Comparison of ENCODE assay signal across 8 cellular contexts in the genomic region with DNA sequence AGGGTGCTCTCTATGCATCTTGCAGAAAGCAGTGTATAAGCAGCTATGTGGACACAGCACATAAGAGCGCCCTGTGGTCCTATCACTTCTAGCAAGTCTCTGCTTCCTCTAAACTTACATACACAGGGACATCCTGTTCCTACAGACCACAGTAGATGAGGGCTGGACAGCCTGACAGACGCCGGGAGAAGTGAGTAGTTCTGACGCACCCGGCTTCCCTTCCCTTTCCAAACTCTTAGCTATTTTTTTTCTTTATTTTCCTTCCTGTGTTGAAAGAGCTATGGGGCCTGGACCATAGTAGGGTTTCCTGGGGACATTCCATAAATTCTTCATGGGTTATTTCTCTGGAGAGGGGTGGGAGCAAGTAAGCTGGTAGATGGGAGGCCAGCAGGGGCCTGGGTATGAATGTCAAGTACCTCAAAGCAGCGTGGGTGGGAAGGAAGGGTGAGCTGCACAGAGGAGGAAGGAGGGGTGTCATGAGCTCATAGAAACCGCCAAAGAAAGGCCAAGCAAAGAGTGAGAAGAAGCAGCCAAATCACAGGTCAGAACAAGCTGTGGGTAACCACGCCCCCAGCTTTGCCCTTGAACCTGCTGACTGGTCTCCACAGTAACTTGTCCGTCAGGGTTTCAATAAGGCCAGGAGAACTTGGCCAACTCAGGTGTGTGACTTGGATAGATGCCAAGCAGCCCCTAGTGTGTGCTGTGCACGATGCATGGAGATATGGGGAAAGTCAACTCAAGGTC. TPM values are rescaled to one million over a fixed set of nuclear protein-coding genes. Genes with fewer than 3 reads are reported as not detected.
DNase-seq lines count a peak whose midpoint lies in the region; ATAC-seq and TF ChIP-seq lines count a peak whose summit lies in the region.

No MANE protein-coding gene starts in this region.

- TF ChIP-seq CTCF in HEK293 (tag by site-specific recombination; IDR thresholded peaks at IDR 0.05) (no peak), gastroesophageal sphincter (IDR thresholded peaks at IDR 0.05) (no peak)
- TF ChIP-seq CTCF in CD4-positive, alpha-beta T cell (IDR thresholded peaks at IDR 0.05) = no peak

- H3K27ac ChIP-seq in HEK293 (ENCODE audit: extremely low read depth, low read depth, low read length) (no peak overlapping the region), SK-N-MC (peak overlapping the region; percentile 54; the same call in 1 of the 2 replicates), gastroesophageal sphincter (peak overlapping the region in 3 of 4 donors; percentile 55 to 63 (median 59))
- no peak overlapping the region for H3K27ac ChIP-seq in CD4-positive, alpha-beta T cell (ENCODE audit: low read depth, low read length)

- H3K27ac Mint-ChIP-seq in stimulated activated effector memory CD8-positive, alpha-beta T cell treated with anti-CD3 and anti-CD28 coated beads, Interleukin-12 subunit alpha, Interleukin-12 subunit beta, amount 100 ng/mL, for 72 hours = no peak overlapping the region
- no peak overlapping the region for H3K27ac Mint-ChIP-seq in CD4-positive, alpha-beta T cell

- H3K4me1 ChIP-seq in HEK293 (ENCODE audit: control insufficient read depth, insufficient read depth, low read length) = peaks cover 10% of the 10 kb centered on the region
- H3K4me1 ChIP-seq in gastroesophageal sphincter = peaks cover 8 to 86% (median 46%) of the 10 kb centered on the region in 3 donors

- no peaks in the 10 kb centered on the region for H3K36me3 Mint-ChIP-seq in stimulated activated effector memory CD8-positive, alpha-beta T cell treated with anti-CD3 and anti-CD28 coated beads, Interleukin-12 subunit alpha, Interleukin-12 subunit beta, amount 100 ng/mL, for 72 hours
- no peaks in the 10 kb centered on the region for H3K36me3 Mint-ChIP-seq in CD4-positive, alpha-beta T cell (ENCODE audit: low read depth)

- ATAC-seq in gastroesophageal sphincter (peak; percentile 83), HG03108 (IDR thresholded peaks at IDR 0.05; ENCODE audit: unreplicated experiment) (no peak), GM18505 (IDR thresholded peaks at IDR 0.05; ENCODE audit: unreplicated experiment) (no peak)
- peak; percentile 43 for ATAC-seq in stimulated activated effector memory CD8-positive, alpha-beta T cell treated with anti-CD3 and anti-CD28 coated beads, Interleukin-12 subunit alpha, Interleukin-12 subunit beta, amount 100 ng/mL, for 72 hours
- no peak for ATAC-seq in CD4-positive, alpha-beta T cell (ENCODE audit: poor library complexity)

- H3K4me3 Mint-ChIP-seq in stimulated activated effector memory CD8-positive, alpha-beta T cell treated with anti-CD3 and anti-CD28 coated beads, Interleukin-12 subunit alpha, Interleukin-12 subunit beta, amount 100 ng/mL, for 72 hours = no peak overlapping the region
- H3K4me3 Mint-ChIP-seq in CD4-positive, alpha-beta T cell = no peak overlapping the region

- H3K9me3 Mint-ChIP-seq in stimulated activated effector memory CD8-positive, alpha-beta T cell treated with anti-CD3 and anti-CD28 coated beads, Interleukin-12 subunit alpha, Interleukin-12 subunit beta, amount 100 ng/mL, for 72 hours = no peaks in the 10 kb centered on the region
- no peaks in the 10 kb centered on the region for H3K9me3 Mint-ChIP-seq in CD4-positive, alpha-beta T cell

- TF ChIP-seq POLR2A in gastroesophageal sphincter (IDR thresholded peaks at IDR 0.05) (no peak), GM18505 (IDR thresholded peaks at IDR 0.05; ENCODE audit: borderline replicate concordance, extremely low read depth, insufficient read depth, insufficient read length) (no peak)

- no peaks in the 10 kb centered on the region for H3K27me3 ChIP-seq in gastroesophageal sphincter
- H3K27me3 ChIP-seq in CD4-positive, alpha-beta T cell (ENCODE audit: control insufficient read depth, insufficient read depth, low read length) = no peaks in the 10 kb centered on the region

- DNase-seq in SK-N-MC (ENCODE audit: low read depth, low spot score) = no peak
- no peak for DNase-seq in stimulated activated effector memory CD8-positive, alpha-beta T cell treated with anti-CD3 and anti-CD28 coated beads, Interleukin-12 subunit alpha, Interleukin-12 subunit beta, amount 100 ng/mL, for 72 hours (ENCODE audit: low spot score in 2 of 2)
- DNase-seq in activated effector memory CD4-positive, alpha-beta T cell treated with anti-CD3 and anti-CD28 coated beads, Interleukin-2, amount 50 U/mL, for 16 hours = no peak
- DNase-seq in CD4-positive, alpha-beta T cell = no peak

- intact Hi-C loops in CD4-positive, alpha-beta T cell (cut with DNase I, micrococcal nuclease) = no loop called here

- peaks cover 0 to 20% of the 10 kb centered on the region in 2 experiments; a peak in 1 of 3 replicates for H3K36me3 ChIP-seq in HEK293 (ENCODE audit: control insufficient read depth in 2 of 2, insufficient read depth in 1 of 2, low read length in 2 of 2)
- H3K36me3 ChIP-seq in SK-N-MC (ENCODE audit: insufficient read depth, low read length) = no peaks in the 10 kb centered on the region
- peaks cover 0 to 63% of the 10 kb centered on the region in 2 donors for H3K36me3 ChIP-seq in gastroesophageal sphincter

- no peaks in the 10 kb centered on the region for H3K27me3 Mint-ChIP-seq in CD4-positive, alpha-beta T cell

- POLR2A ChIA-PET in HEK293 (lab: Yijun Ruan, JAX) = interaction anchor here (0.8 kb wide), 1 partner anchor 23 kb away, joined by 5 read pairs; no protein-coding TSS in a partner anchor
- POLR2A ChIA-PET in CD4-positive, alpha-beta T cell (lab: Charles Lee) = no interaction called here

- no peak overlapping the region for H3K9ac ChIP-seq in SK-N-MC (ENCODE audit: insufficient read length)

- TF ChIP-seq EP300 in gastroesophageal sphincter (IDR thresholded peaks at IDR 0.05) = peak; percentile 24

- H3K4me3 ChIP-seq in HEK293 (ENCODE audit: low read depth, low read length) (no peak overlapping the region), SK-N-MC (0 out of 2 replicates have a peak overlapping the region, but pooled peaks have one; percentile 27), gastroesophageal sphincter (no peak overlapping the region)

- 72 to 76% methylated on average over 4 to 9 of the region's 10 CpGs for WGBS in gastroesophageal sphincter (ENCODE audit: low coverage in 1 of 2), 2 donors

- H3K9me3 ChIP-seq in HEK293 (ENCODE audit: control insufficient read depth, insufficient read depth, low read depth, low read length) (no peaks in the 10 kb centered on the region), SK-N-MC (ENCODE audit: low read depth, low read length) (no peaks in the 10 kb centered on the region), gastroesophageal sphincter (no peaks in the 10 kb centered on the region)
- no peaks in the 10 kb centered on the region for H3K9me3 ChIP-seq in CD4-positive, alpha-beta T cell (ENCODE audit: control insufficient read depth, low read length)

- H3K4me1 Mint-ChIP-seq in stimulated activated effector memory CD8-positive, alpha-beta T cell treated with anti-CD3 and anti-CD28 coated beads, Interleukin-12 subunit alpha, Interleukin-12 subunit beta, amount 100 ng/mL, for 72 hours = no peaks in the 10 kb centered on the region
- H3K4me1 Mint-ChIP-seq in CD4-positive, alpha-beta T cell (ENCODE audit: low read depth) = no peaks in the 10 kb centered on the region

- CTCF ChIA-PET in HEK293 (lab: Yijun Ruan, JAX) = interaction anchor here (0.7 to 1.1 kb wide), 2 partner anchors 15 to 20 kb away, joined by 3 read pairs; no protein-coding TSS in a partner anchor
- CTCF ChIA-PET in CD4-positive, alpha-beta T cell (lab: Charles Lee) = no interaction called here

TF ChIP-seq in HEK293, 187 proteins besides CTCF, POLR2A, EP300 and RAD21 (continues in another document):
- TF ChIP-seq ZNF561 (tag by site-specific recombination; IDR thresholded peaks at IDR 0.05; ENCODE audit: borderline replicate concordance) = no peak
- no peak for TF ChIP-seq ZNF626 (tag by site-specific recombination; IDR thresholded peaks at IDR 0.05)
- TF ChIP-seq RBAK (tag by site-specific recombination; IDR thresholded peaks at IDR 0.05) = no peak
- no peak for TF ChIP-seq ZNF623 (tag by site-specific recombination; IDR thresholded peaks at IDR 0.05)
- no peak for TF ChIP-seq ZNF792 (tag by site-specific recombination; IDR thresholded peaks at IDR 0.05)
- TF ChIP-seq, protein P1, sequence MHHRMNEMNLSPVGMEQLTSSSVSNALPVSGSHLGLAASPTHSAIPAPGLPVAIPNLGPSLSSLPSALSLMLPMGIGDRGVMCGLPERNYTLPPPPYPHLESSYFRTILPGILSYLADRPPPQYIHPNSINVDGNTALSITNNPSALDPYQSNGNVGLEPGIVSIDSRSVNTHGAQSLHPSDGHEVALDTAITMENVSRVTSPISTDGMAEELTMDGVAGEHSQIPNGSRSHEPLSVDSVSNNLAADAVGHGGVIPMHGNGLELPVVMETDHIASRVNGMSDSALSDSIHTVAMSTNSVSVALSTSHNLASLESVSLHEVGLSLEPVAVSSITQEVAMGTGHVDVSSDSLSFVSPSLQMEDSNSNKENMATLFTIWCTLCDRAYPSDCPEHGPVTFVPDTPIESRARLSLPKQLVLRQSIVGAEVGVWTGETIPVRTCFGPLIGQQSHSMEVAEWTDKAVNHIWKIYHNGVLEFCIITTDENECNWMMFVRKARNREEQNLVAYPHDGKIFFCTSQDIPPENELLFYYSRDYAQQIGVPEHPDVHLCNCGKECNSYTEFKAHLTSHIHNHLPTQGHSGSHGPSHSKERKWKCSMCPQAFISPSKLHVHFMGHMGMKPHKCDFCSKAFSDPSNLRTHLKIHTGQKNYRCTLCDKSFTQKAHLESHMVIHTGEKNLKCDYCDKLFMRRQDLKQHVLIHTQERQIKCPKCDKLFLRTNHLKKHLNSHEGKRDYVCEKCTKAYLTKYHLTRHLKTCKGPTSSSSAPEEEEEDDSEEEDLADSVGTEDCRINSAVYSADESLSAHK (tag by site-specific recombination; IDR thresholded peaks at IDR 0.05) = peak; percentile 72
- TF ChIP-seq ZNF530 (tag by site-specific recombination; IDR thresholded peaks at IDR 0.05; ENCODE audit: low read depth) = no peak
- no peak for TF ChIP-seq ZNF776 (tag by site-specific recombination; IDR thresholded peaks at IDR 0.05; ENCODE audit: borderline replicate concordance)
- TF ChIP-seq ZFHX2 (tag by site-specific recombination; conservative IDR thresholded peaks at IDR 0.05) = peak; percentile 67; the same call in 1 of the 2 replicates

RNA-seq across cellular contexts. Expression of a gene that starts 36.6 kb away (rescaled TPM):
- 10 to 100 TPM; 12.5 to 38.3 (median 32.0) TPM for total RNA-seq in gastroesophageal sphincter
- under 1 TPM; 0.75 to 0.77 TPM for total RNA-seq in CD4-positive, alpha-beta T cell

Comparison
In these comparisons a context has a peak if more than half of its experiments do, and no peak if none do; other contexts are left out.
1. H3K27ac ChIP-seq: peak in SK-N-MC (single experiment) and gastroesophageal sphincter (3 of 4); none in HEK293 (single experiment) and CD4-positive, alpha-beta T cell (single experiment).
2. ATAC-seq: peak in gastroesophageal sphincter (single experiment) and stimulated activated effector memory CD8-positive, alpha-beta T cell treated with anti-CD3 and anti-CD28 coated beads, Interleukin-12 subunit alpha, Interleukin-12 subunit beta, amount 100 ng/mL, for 72 hours (single experiment); none in HG03108 (single experiment), CD4-positive, alpha-beta T cell (single experiment) and GM18505 (single experiment).
3. RNA of a gene that starts 36.6 kb away (total RNA-seq): 12.5 to 38.3 TPM in gastroesophageal sphincter; 0.75 to 0.77 TPM in CD4-positive, alpha-beta T cell; every median in the first group is over 4 times any median in the second.